6 cellular contexts compared by ENCODE assay signal in genomic region chr14:106753751-106754150, GRCh38.
A peak's percentile ranks its signal among the peaks of the same experiment; 100 is the strongest.
DNase-seq lines count a peak whose midpoint lies in the region; ATAC-seq and TF ChIP-seq lines count a peak whose summit lies in the region.
"Not testable (repeated sequence)": the region's sequence is repeated elsewhere in the genome, so short reads cannot be mapped to it uniquely, and the experiment has no call there.

No MANE protein-coding gene starts in this region.

- not testable (repeated sequence) for H4K20me1 ChIP-seq in Loucy (ENCODE audit: insufficient read depth, low read length, poor library complexity, severe bottlenecking)

- intact Hi-C loops in activated CD4-positive, alpha-beta T cell treated with anti-CD3 and anti-CD28 coated beads for 36 hours (cut with DNase I, micrococcal nuclease); activated CD8-positive, alpha-beta T cell treated with anti-CD3 and anti-CD28 coated beads for 36 hours (cut with micrococcal nuclease); activated naive CD4-positive, alpha-beta T cell treated with anti-CD3 and anti-CD28 coated beads for 36 hours (cut with micrococcal nuclease): not testable (repeated sequence)

- not testable (repeated sequence) for H3K36me3 Mint-ChIP-seq in activated CD4-positive, alpha-beta T cell treated with anti-CD3 and anti-CD28 coated beads for 36 hours (ENCODE audit: low read depth); activated CD8-positive, alpha-beta T cell treated with anti-CD3 and anti-CD28 coated beads for 36 hours (ENCODE audit: low read depth); activated naive CD4-positive, alpha-beta T cell treated with anti-CD3 and anti-CD28 coated beads for 36 hours (ENCODE audit: low read depth); stimulated activated effector memory CD8-positive, alpha-beta T cell treated with anti-CD3 and anti-CD28 coated beads, Interleukin-12 subunit alpha, Interleukin-12 subunit beta, amount 100 ng/mL, for 72 hours

- not testable (repeated sequence) for H2AFZ ChIP-seq in Loucy (ENCODE audit: low read length)

- not testable (repeated sequence) for H3K79me2 ChIP-seq in Loucy (ENCODE audit: insufficient read depth, low read length)

- H3K4me1 ChIP-seq in Loucy (ENCODE audit: insufficient read depth, low read length, poor library complexity, severe bottlenecking) = peaks cover 12% of the 10 kb centered on the region

- H3K36me3 ChIP-seq in Loucy (ENCODE audit: insufficient read depth, low read length) = not testable (repeated sequence)

- TF ChIP-seq CTCF in Loucy (conservative IDR thresholded peaks at IDR 0.05; ENCODE audit: low read length) (peak; percentile 20), NB4 (IDR thresholded peaks at IDR 0.05; ENCODE audit: low read depth, low read length) (peak; percentile 3)
- peak; percentile 26 for TF ChIP-seq CTCF in activated CD8-positive, alpha-beta T cell treated with anti-CD3 and anti-CD28 coated beads for 36 hours (IDR thresholded peaks at IDR 0.05)

- H3K9me2 ChIP-seq in Loucy (replicated peaks; ENCODE audit: low read depth, low read length) = not testable (repeated sequence)

- not testable (repeated sequence) for H3K27me3 ChIP-seq in Loucy (ENCODE audit: insufficient read depth, low read length, poor library complexity, severe bottlenecking)

- peak; percentile 14 for DNase-seq in NB4 (ENCODE audit: low read depth)
- peak; percentile 39 for DNase-seq in activated CD4-positive, alpha-beta T cell treated with anti-CD3 and anti-CD28 coated beads for 36 hours
- peak; percentile 64 for DNase-seq in activated CD8-positive, alpha-beta T cell treated with anti-CD3 and anti-CD28 coated beads for 36 hours
- DNase-seq in activated naive CD4-positive, alpha-beta T cell treated with anti-CD3 and anti-CD28 coated beads for 36 hours = peak; percentile 33
- DNase-seq in stimulated activated effector memory CD8-positive, alpha-beta T cell treated with anti-CD3 and anti-CD28 coated beads, Interleukin-12 subunit alpha, Interleukin-12 subunit beta, amount 100 ng/mL, for 72 hours (ENCODE audit: low spot score in 2 of 2) = not testable (repeated sequence)

- CTCF ChIA-PET in activated CD4-positive, alpha-beta T cell treated with anti-CD3 and anti-CD28 coated beads for 36 hours (lab: Charles Lee) = interaction anchor here (1.1 to 1.4 kb wide), 2 partner anchors 13 to 18 kb away, joined by 3 read pairs; no protein-coding TSS in a partner anchor
- CTCF ChIA-PET in activated CD8-positive, alpha-beta T cell treated with anti-CD3 and anti-CD28 coated beads for 36 hours (lab: Charles Lee) = interaction anchor here (1.0 to 1.4 kb wide), 3 partner anchors 13 to 91 kb away, joined by 3 to 5 read pairs (median 4); no protein-coding TSS in a partner anchor
- CTCF ChIA-PET in activated naive CD4-positive, alpha-beta T cell treated with anti-CD3 and anti-CD28 coated beads for 36 hours (lab: Charles Lee) = interaction anchor here (1.5 kb wide), 1 partner anchor 119 kb away, joined by 5 read pairs; no protein-coding TSS in a partner anchor

- not testable (repeated sequence) for H3K4me3 ChIP-seq in Loucy (ENCODE audit: low read length, poor library complexity, severe bottlenecking); NB4 (ENCODE audit: low read depth, low read length)

- POLR2A ChIA-PET in activated CD4-positive, alpha-beta T cell treated with anti-CD3 and anti-CD28 coated beads for 36 hours (lab: Charles Lee); activated CD8-positive, alpha-beta T cell treated with anti-CD3 and anti-CD28 coated beads for 36 hours (lab: Charles Lee): not testable (repeated sequence)

- TF ChIP-seq POLR2A in NB4 (IDR thresholded peaks at IDR 0.05; ENCODE audit: extremely low read depth, insufficient read length) = not testable (repeated sequence)

- H3K9ac ChIP-seq in Loucy (ENCODE audit: low read depth, low read length, poor library complexity, severe bottlenecking) = not testable (repeated sequence)

- not testable (repeated sequence) for H3K4me2 ChIP-seq in Loucy (ENCODE audit: low read depth, low read length, poor library complexity, severe bottlenecking)

- H3K9me3 Mint-ChIP-seq in activated CD4-positive, alpha-beta T cell treated with anti-CD3 and anti-CD28 coated beads for 36 hours (ENCODE audit: low read depth); activated CD8-positive, alpha-beta T cell treated with anti-CD3 and anti-CD28 coated beads for 36 hours; activated naive CD4-positive, alpha-beta T cell treated with anti-CD3 and anti-CD28 coated beads for 36 hours; stimulated activated effector memory CD8-positive, alpha-beta T cell treated with anti-CD3 and anti-CD28 coated beads, Interleukin-12 subunit alpha, Interleukin-12 subunit beta, amount 100 ng/mL, for 72 hours: not testable (repeated sequence)

- not testable (repeated sequence) for H3F3A ChIP-seq in Loucy (ENCODE audit: low read depth)

- H3K9me3 ChIP-seq in Loucy (ENCODE audit: insufficient read depth, low read depth, low read length) = not testable (repeated sequence)

- not testable (repeated sequence) for H3K27me3 Mint-ChIP-seq in activated CD4-positive, alpha-beta T cell treated with anti-CD3 and anti-CD28 coated beads for 36 hours; activated CD8-positive, alpha-beta T cell treated with anti-CD3 and anti-CD28 coated beads for 36 hours; activated naive CD4-positive, alpha-beta T cell treated with anti-CD3 and anti-CD28 coated beads for 36 hours (ENCODE audit: low read depth)

- not testable (repeated sequence) for ATAC-seq in activated CD4-positive, alpha-beta T cell treated with anti-CD3 and anti-CD28 coated beads for 36 hours
- ATAC-seq in activated CD8-positive, alpha-beta T cell treated with anti-CD3 and anti-CD28 coated beads for 36 hours = peak; percentile 72
- peak; percentile 50 for ATAC-seq in stimulated activated effector memory CD8-positive, alpha-beta T cell treated with anti-CD3 and anti-CD28 coated beads, Interleukin-12 subunit alpha, Interleukin-12 subunit beta, amount 100 ng/mL, for 72 hours

- not testable (repeated sequence) for H3K27ac Mint-ChIP-seq in activated CD4-positive, alpha-beta T cell treated with anti-CD3 and anti-CD28 coated beads for 36 hours; activated CD8-positive, alpha-beta T cell treated with anti-CD3 and anti-CD28 coated beads for 36 hours; activated naive CD4-positive, alpha-beta T cell treated with anti-CD3 and anti-CD28 coated beads for 36 hours; stimulated activated effector memory CD8-positive, alpha-beta T cell treated with anti-CD3 and anti-CD28 coated beads, Interleukin-12 subunit alpha, Interleukin-12 subunit beta, amount 100 ng/mL, for 72 hours

- H3K4me1 Mint-ChIP-seq in activated CD4-positive, alpha-beta T cell treated with anti-CD3 and anti-CD28 coated beads for 36 hours = peaks cover 24% of the 10 kb centered on the region
- H3K4me1 Mint-ChIP-seq in activated CD8-positive, alpha-beta T cell treated with anti-CD3 and anti-CD28 coated beads for 36 hours (ENCODE audit: low read depth) = peaks cover 22% of the 10 kb centered on the region
- H3K4me1 Mint-ChIP-seq in activated naive CD4-positive, alpha-beta T cell treated with anti-CD3 and anti-CD28 coated beads for 36 hours (ENCODE audit: low read depth) = peaks cover 24% of the 10 kb centered on the region
- peaks cover 15% of the 10 kb centered on the region for H3K4me1 Mint-ChIP-seq in stimulated activated effector memory CD8-positive, alpha-beta T cell treated with anti-CD3 and anti-CD28 coated beads, Interleukin-12 subunit alpha, Interleukin-12 subunit beta, amount 100 ng/mL, for 72 hours

- not testable (repeated sequence) for H3K4me3 Mint-ChIP-seq in activated CD4-positive, alpha-beta T cell treated with anti-CD3 and anti-CD28 coated beads for 36 hours; activated CD8-positive, alpha-beta T cell treated with anti-CD3 and anti-CD28 coated beads for 36 hours; activated naive CD4-positive, alpha-beta T cell treated with anti-CD3 and anti-CD28 coated beads for 36 hours; stimulated activated effector memory CD8-positive, alpha-beta T cell treated with anti-CD3 and anti-CD28 coated beads, Interleukin-12 subunit alpha, Interleukin-12 subunit beta, amount 100 ng/mL, for 72 hours
